32 cellular contexts compared by ENCODE assay signal in genomic region chr3:101625879-101626278, GRCh38.
"Had no signal": no experiment of that assay in that cellular context is flagged by ENCODE, and none has a peak within 500 bp of the region (broad histone marks: within the 10 kb centered on the region; RNA-seq: fewer than 3 reads in every experiment).

No MANE protein-coding gene starts in this region.

- H3K27ac Mint-ChIP-seq: activated CD8-positive, alpha-beta T cell treated with anti-CD3 and anti-CD28 coated beads for 36 hours; activated naive CD8-positive, alpha-beta T cell; activated T-helper 17 cell treated with anti-CD3 and anti-CD28 coated beads, Interleukin-2, amount 50 U/mL, for 72 hours; effector memory CD8-positive, alpha-beta T cell had no signal

- DNase-seq: activated CD4-positive, alpha-beta T cell treated with anti-CD3 and anti-CD28 coated beads for 1 hour; activated CD4-positive, alpha-beta T cell treated with anti-CD3 and anti-CD28 coated beads for 4 hours; activated CD4-positive, alpha-beta T cell treated with anti-CD3 and anti-CD28 coated beads, Interleukin-2, amount 10 ng/mL, durations not matched to agents 7 days and 5 days; activated CD4-positive, alpha-beta T cell treated with anti-CD3 and anti-CD28 coated beads, Interleukin-2, amount 50 U/mL, for 4 hours; activated CD8-positive, alpha-beta memory T cell treated with anti-CD3 and anti-CD28 coated beads for 24 hours; activated CD8-positive, alpha-beta T cell treated with anti-CD3 and anti-CD28 coated beads for 36 hours; activated effector memory CD4-positive, alpha-beta T cell treated with Interleukin-2 at 50 U/mL for 16 hours; activated gamma-delta T cell treated with Interleukin-2 at 50 U/mL for 16 hours; activated naive CD4-positive, alpha-beta T cell treated with anti-CD3 and anti-CD28 coated beads, Interleukin-2, amount 50 U/mL, for 16 hours; activated naive CD4-positive, alpha-beta T cell treated with Interleukin-2 at 50 U/mL for 16 hours; activated T-cell treated with anti-CD3 and anti-CD28 coated beads, Interleukin-2, amount 50 U/mL, for 4 hours; amniotic stem cell; anterior cingulate cortex; body of pancreas; caudate nucleus; cortex of kidney; dermis blood vessel endothelial cell; effector CD4-positive, alpha-beta T cell; effector memory CD8-positive, alpha-beta T cell; esophagus squamous epithelium; foreskin melanocyte; heart right ventricle; T-helper 2 cell had no signal

- H3K4me1 Mint-ChIP-seq: activated CD4-positive, alpha-beta T cell treated with anti-CD3 and anti-CD28 coated beads, Interleukin-2, amount 10 ng/mL, durations not matched to agents 7 days and 5 days; activated T-helper 17 cell treated with anti-CD3 and anti-CD28 coated beads, Interleukin-2, amount 50 U/mL, for 72 hours had no signal

- H3K36me3 ChIP-seq: esophagus squamous epithelium, gastroesophageal sphincter, heart right ventricle had no signal

- H3K27me3 ChIP-seq: body of pancreas, esophagus squamous epithelium, gastroesophageal sphincter, heart right ventricle, hepatocyte had no signal

- ATAC-seq: activated CD8-positive, alpha-beta T cell treated with anti-CD3 and anti-CD28 coated beads for 36 hours; activated T-cell treated with anti-CD3 and anti-CD28 coated beads, Interleukin-2, amount 50 U/mL, for 4 hours; activated T-helper 17 cell treated with anti-CD3 and anti-CD28 coated beads, Interleukin-2, amount 50 U/mL, for 72 hours; body of pancreas; effector memory CD8-positive, alpha-beta T cell; gastroesophageal sphincter; heart right ventricle had no signal

- FAIRE-seq: astrocyte, colon, endometrium, endothelial cell of umbilical vein had no signal

- H3K4me3 Mint-ChIP-seq: activated CD4-positive, alpha-beta T cell treated with anti-CD3 and anti-CD28 coated beads, Interleukin-2, amount 10 ng/mL, durations not matched to agents 7 days and 5 days; activated CD8-positive, alpha-beta T cell treated with anti-CD3 and anti-CD28 coated beads for 36 hours; activated naive CD8-positive, alpha-beta T cell; activated T-cell treated with anti-CD3 and anti-CD28 coated beads, Interleukin-2, amount 50 U/mL, for 4 hours; activated T-helper 17 cell treated with anti-CD3 and anti-CD28 coated beads, Interleukin-2, amount 50 U/mL, for 72 hours; effector memory CD8-positive, alpha-beta T cell had no signal

- H3K79me2 ChIP-seq: hepatocyte had no signal

- H3K4me2 ChIP-seq: hepatocyte had no signal

- H3K27ac ChIP-seq: body of pancreas, epithelial cell of prostate, esophagus squamous epithelium, gastroesophageal sphincter, heart right ventricle, hepatocyte had no signal

- H2AFZ ChIP-seq: hepatocyte had no signal

- H3K4me1 ChIP-seq: body of pancreas, esophagus squamous epithelium, gastroesophageal sphincter, heart right ventricle had no signal

- H3K4me3 ChIP-seq: body of pancreas, esophagus squamous epithelium, gastroesophageal sphincter, heart right ventricle, hepatocyte had no signal

- H3K9me3 Mint-ChIP-seq: activated T-cell treated with anti-CD3 and anti-CD28 coated beads, Interleukin-2, amount 50 U/mL, for 4 hours; activated T-helper 17 cell treated with anti-CD3 and anti-CD28 coated beads, Interleukin-2, amount 50 U/mL, for 72 hours; effector memory CD8-positive, alpha-beta T cell had no signal

- H3K9me3 ChIP-seq: body of pancreas, esophagus squamous epithelium, gastroesophageal sphincter had no signal

- H3K27me3 Mint-ChIP-seq: activated CD4-positive, alpha-beta T cell treated with anti-CD3 and anti-CD28 coated beads, Interleukin-2, amount 10 ng/mL, durations not matched to agents 7 days and 5 days; activated CD8-positive, alpha-beta T cell treated with anti-CD3 and anti-CD28 coated beads for 36 hours; activated naive CD8-positive, alpha-beta T cell; activated T-helper 17 cell treated with anti-CD3 and anti-CD28 coated beads, Interleukin-2, amount 50 U/mL, for 72 hours; effector memory CD8-positive, alpha-beta T cell had no signal
